ENCODE assay signal across 1 cellular context in genomic region chr20:44392776-44393607, GRCh38.
TF ChIP-seq lines count a peak whose summit lies in the region.

No MANE protein-coding gene starts in this region.

TF ChIP-seq in HepG2, 621 proteins besides CTCF, POLR2A, EP300 and RAD21 (continued from another document and continues in another):
- TF ChIP-seq, protein P1, sequence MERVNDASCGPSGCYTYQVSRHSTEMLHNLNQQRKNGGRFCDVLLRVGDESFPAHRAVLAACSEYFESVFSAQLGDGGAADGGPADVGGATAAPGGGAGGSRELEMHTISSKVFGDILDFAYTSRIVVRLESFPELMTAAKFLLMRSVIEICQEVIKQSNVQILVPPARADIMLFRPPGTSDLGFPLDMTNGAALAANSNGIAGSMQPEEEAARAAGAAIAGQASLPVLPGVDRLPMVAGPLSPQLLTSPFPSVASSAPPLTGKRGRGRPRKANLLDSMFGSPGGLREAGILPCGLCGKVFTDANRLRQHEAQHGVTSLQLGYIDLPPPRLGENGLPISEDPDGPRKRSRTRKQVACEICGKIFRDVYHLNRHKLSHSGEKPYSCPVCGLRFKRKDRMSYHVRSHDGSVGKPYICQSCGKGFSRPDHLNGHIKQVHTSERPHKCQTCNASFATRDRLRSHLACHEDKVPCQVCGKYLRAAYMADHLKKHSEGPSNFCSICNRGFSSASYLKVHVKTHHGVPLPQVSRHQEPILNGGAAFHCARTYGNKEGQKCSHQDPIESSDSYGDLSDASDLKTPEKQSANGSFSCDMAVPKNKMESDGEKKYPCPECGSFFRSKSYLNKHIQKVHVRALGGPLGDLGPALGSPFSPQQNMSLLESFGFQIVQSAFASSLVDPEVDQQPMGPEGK (CRISPR knock-in tag; IDR thresholded peaks at IDR 0.05), result peak; percentile 44; the same call in 1 of the 2 replicates
- TF ChIP-seq REPIN1 (CRISPR knock-in tag; IDR thresholded peaks at IDR 0.05; ENCODE audit: borderline replicate concordance, low read depth), result 0 out of 2 replicates have a peak, but pooled peaks have one; percentile 61
- TF ChIP-seq, protein P2, sequence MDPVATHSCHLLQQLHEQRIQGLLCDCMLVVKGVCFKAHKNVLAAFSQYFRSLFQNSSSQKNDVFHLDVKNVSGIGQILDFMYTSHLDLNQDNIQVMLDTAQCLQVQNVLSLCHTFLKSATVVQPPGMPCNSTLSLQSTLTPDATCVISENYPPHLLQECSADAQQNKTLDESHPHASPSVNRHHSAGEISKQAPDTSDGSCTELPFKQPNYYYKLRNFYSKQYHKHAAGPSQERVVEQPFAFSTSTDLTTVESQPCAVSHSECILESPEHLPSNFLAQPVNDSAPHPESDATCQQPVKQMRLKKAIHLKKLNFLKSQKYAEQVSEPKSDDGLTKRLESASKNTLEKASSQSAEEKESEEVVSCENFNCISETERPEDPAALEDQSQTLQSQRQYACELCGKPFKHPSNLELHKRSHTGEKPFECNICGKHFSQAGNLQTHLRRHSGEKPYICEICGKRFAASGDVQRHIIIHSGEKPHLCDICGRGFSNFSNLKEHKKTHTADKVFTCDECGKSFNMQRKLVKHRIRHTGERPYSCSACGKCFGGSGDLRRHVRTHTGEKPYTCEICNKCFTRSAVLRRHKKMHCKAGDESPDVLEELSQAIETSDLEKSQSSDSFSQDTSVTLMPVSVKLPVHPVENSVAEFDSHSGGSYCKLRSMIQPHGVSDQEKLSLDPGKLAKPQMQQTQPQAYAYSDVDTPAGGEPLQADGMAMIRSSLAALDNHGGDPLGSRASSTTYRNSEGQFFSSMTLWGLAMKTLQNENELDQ (CRISPR knock-in tag; IDR thresholded peaks at IDR 0.05; ENCODE audit: borderline replicate concordance), result peak; percentile 53; the same call in 1 of the 2 replicates
- peak; percentile 32 for TF ChIP-seq ZNF407 (CRISPR knock-in tag; IDR thresholded peaks at IDR 0.05; ENCODE audit: not compliant biosample characterization)
- peak; percentile 75 for TF ChIP-seq ZNF883 (CRISPR knock-in tag; IDR thresholded peaks at IDR 0.05; ENCODE audit: not compliant biosample characterization)
- TF ChIP-seq TIGD3 (CRISPR knock-in tag; IDR thresholded peaks at IDR 0.05; ENCODE audit: borderline replicate concordance), result no peak
- no peak for TF ChIP-seq ZNF562 (CRISPR knock-in tag; IDR thresholded peaks at IDR 0.05; ENCODE audit: borderline replicate concordance)
- no peak for TF ChIP-seq MAFK (conservative IDR thresholded peaks at IDR 0.05 in 1 of 2, IDR thresholded peaks at IDR 0.05 in 1 of 2; ENCODE audit: low read length in 2 of 2)
- no peak for TF ChIP-seq ZNF296 (CRISPR knock-in tag; conservative IDR thresholded peaks at IDR 0.05)
- TF ChIP-seq YEATS4 (CRISPR knock-in tag; IDR thresholded peaks at IDR 0.05; ENCODE audit: borderline replicate concordance), result peak; percentile 88
- TF ChIP-seq ZNF782 (CRISPR knock-in tag; IDR thresholded peaks at IDR 0.05; ENCODE audit: borderline replicate concordance), result no peak
- no peak for TF ChIP-seq GFI1 (CRISPR knock-in tag; IDR thresholded peaks at IDR 0.05; ENCODE audit: borderline replicate concordance)
- peak; percentile 89 for TF ChIP-seq IKZF4 (CRISPR knock-in tag; IDR thresholded peaks at IDR 0.05; ENCODE audit: borderline replicate concordance, low read depth, not compliant biosample characterization)
- peak; percentile 78 for TF ChIP-seq ELF3 (CRISPR knock-in tag; IDR thresholded peaks at IDR 0.05)
- no peak for TF ChIP-seq SNAI1 (CRISPR knock-in tag; IDR thresholded peaks at IDR 0.05; ENCODE audit: borderline replicate concordance)
- no peak for TF ChIP-seq ZNF773 (CRISPR knock-in tag; IDR thresholded peaks at IDR 0.05; ENCODE audit: borderline replicate concordance)
- TF ChIP-seq ZNF713 (CRISPR knock-in tag; IDR thresholded peaks at IDR 0.05), result no peak
- TF ChIP-seq SETDB1 (CRISPR knock-in tag; IDR thresholded peaks at IDR 0.05; ENCODE audit: borderline replicate concordance), result no peak
- TF ChIP-seq GABPA (IDR thresholded peaks at IDR 0.05; ENCODE audit: low read depth, low read length), result no peak
- 0 out of 2 replicates have a peak, but pooled peaks have one; percentile 7 for TF ChIP-seq GABPA (CRISPR knock-in tag; IDR thresholded peaks at IDR 0.05; ENCODE audit: low read depth)
- TF ChIP-seq ZC3H4 (CRISPR knock-in tag; IDR thresholded peaks at IDR 0.05; ENCODE audit: borderline replicate concordance), result no peak
- TF ChIP-seq ZMAT3 (CRISPR knock-in tag; conservative IDR thresholded peaks at IDR 0.05), result peak; percentile 83; the same call in 1 of the 2 replicates
- no peak for TF ChIP-seq U2AF2 (IDR thresholded peaks at IDR 0.05; ENCODE audit: low read depth, low read length)
- TF ChIP-seq ZSCAN22 (CRISPR knock-in tag; IDR thresholded peaks at IDR 0.05), result no peak
- no peak for TF ChIP-seq ZNF468 (CRISPR knock-in tag; IDR thresholded peaks at IDR 0.05)
- TF ChIP-seq BRD4 (CRISPR knock-in tag; IDR thresholded peaks at IDR 0.05), result peak; percentile 97
- TF ChIP-seq NPAS2 (CRISPR knock-in tag; IDR thresholded peaks at IDR 0.05; ENCODE audit: borderline replicate concordance), result no peak
- peak; percentile 27; the same call in 1 of the 2 replicates for TF ChIP-seq KDM6A (CRISPR knock-in tag; IDR thresholded peaks at IDR 0.05; ENCODE audit: low read depth)
- TF ChIP-seq, protein P3, sequence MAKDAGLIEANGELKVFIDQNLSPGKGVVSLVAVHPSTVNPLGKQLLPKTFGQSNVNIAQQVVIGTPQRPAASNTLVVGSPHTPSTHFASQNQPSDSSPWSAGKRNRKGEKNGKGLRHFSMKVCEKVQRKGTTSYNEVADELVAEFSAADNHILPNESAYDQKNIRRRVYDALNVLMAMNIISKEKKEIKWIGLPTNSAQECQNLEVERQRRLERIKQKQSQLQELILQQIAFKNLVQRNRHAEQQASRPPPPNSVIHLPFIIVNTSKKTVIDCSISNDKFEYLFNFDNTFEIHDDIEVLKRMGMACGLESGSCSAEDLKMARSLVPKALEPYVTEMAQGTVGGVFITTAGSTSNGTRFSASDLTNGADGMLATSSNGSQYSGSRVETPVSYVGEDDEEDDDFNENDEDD (CRISPR knock-in tag; IDR thresholded peaks at IDR 0.05; ENCODE audit: borderline replicate concordance), result no peak
- TF ChIP-seq ETV6 (CRISPR knock-in tag; conservative IDR thresholded peaks at IDR 0.05), result no peak
- TF ChIP-seq ZNF710 (CRISPR knock-in tag; IDR thresholded peaks at IDR 0.05; ENCODE audit: borderline replicate concordance), result no peak
- peak; percentile 16; the same call in 1 of the 2 replicates for TF ChIP-seq LBX2 (CRISPR knock-in tag; IDR thresholded peaks at IDR 0.05; ENCODE audit: borderline replicate concordance)
- TF ChIP-seq ZBTB3 (CRISPR knock-in tag; IDR thresholded peaks at IDR 0.05; ENCODE audit: borderline replicate concordance, low read depth), result 0 out of 2 replicates have a peak, but pooled peaks have one; percentile 8
- TF ChIP-seq ZNF484 (CRISPR knock-in tag; IDR thresholded peaks at IDR 0.05; ENCODE audit: borderline replicate concordance, low read depth), result no peak
- TF ChIP-seq, protein P4, sequence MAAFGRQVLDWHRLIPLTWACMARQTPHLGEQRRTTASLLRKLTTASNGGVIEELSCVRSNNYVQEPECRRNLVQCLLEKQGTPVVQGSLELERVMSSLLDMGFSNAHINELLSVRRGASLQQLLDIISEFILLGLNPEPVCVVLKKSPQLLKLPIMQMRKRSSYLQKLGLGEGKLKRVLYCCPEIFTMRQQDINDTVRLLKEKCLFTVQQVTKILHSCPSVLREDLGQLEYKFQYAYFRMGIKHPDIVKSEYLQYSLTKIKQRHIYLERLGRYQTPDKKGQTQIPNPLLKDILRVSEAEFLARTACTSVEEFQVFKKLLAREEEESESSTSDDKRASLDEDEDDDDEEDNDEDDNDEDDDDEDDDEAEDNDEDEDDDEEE (CRISPR knock-in tag; IDR thresholded peaks at IDR 0.05), result 0 out of 2 replicates have a peak, but pooled peaks have one; percentile 5
- TF ChIP-seq MXD4 (CRISPR knock-in tag; IDR thresholded peaks at IDR 0.05), result peak; percentile 65; the same call in 1 of the 2 replicates
- no peak for TF ChIP-seq ZNF570 (CRISPR knock-in tag; IDR thresholded peaks at IDR 0.05; ENCODE audit: borderline replicate concordance)
- peak; percentile 72; the same call in 1 of the 2 replicates for TF ChIP-seq CAMTA2 (CRISPR knock-in tag; IDR thresholded peaks at IDR 0.05; ENCODE audit: borderline replicate concordance)
- TF ChIP-seq ATRX (CRISPR knock-in tag; IDR thresholded peaks at IDR 0.05; ENCODE audit: borderline replicate concordance), result no peak
- TF ChIP-seq ZBTB25 (CRISPR knock-in tag; IDR thresholded peaks at IDR 0.05), result peak; percentile 50
- TF ChIP-seq SSRP1 (CRISPR knock-in tag; IDR thresholded peaks at IDR 0.05), result 0 out of 2 replicates have a peak, but pooled peaks have one; percentile 54
- TF ChIP-seq RBM22 (optimal IDR thresholded peaks at IDR 0.05; ENCODE audit: low read length), result no peak
